In the genomic region with DNA sequence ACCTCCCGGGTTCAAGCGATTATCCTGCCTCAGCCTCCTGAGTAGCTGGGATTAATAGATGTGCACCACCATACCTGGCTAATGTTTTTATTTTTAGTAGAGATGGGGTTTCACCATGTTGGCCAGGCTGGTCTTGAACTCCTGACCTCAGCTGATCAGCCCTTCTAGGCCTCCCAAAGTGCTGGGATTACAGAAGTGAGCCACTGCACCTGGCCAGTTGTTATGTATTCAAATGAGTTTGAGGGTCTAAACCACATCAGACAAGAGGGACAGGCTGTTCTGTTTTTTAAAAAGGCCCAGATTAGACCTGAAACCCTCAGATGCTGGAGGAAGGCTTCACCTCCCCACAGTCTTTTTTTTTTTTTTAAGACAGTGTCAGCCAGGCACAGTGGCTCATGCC, we compare ENCODE assay signal across 1 cellular context.
A peak's percentile ranks its signal among the peaks of the same experiment; 100 is the strongest.
TF ChIP-seq lines count a peak whose summit lies in the region.

No MANE protein-coding gene starts in this region.

TF ChIP-seq in K562, 482 proteins besides CTCF, POLR2A, EP300 and RAD21:
- TF ChIP-seq MYC (IDR thresholded peaks at IDR 0.05; ENCODE audit: low read depth, low read length) (no peak), MYC (CRISPR knock-in tag; IDR thresholded peaks at IDR 0.05; ENCODE audit: borderline replicate concordance, low read depth) (no peak), BCOR (IDR thresholded peaks at IDR 0.05) (0 out of 2 replicates have a peak, but pooled peaks have one; percentile 3), NFE2 (IDR thresholded peaks at IDR 0.05; ENCODE audit: low read depth) (no peak), ZNF431 (CRISPR knock-in tag; IDR thresholded peaks at IDR 0.05) (no peak)
